ENCODE assay signal across 7 cellular contexts in genomic region chr3:16064660-16065414, GRCh38.
DNase-seq lines count a peak whose midpoint lies in the region; ATAC-seq lines count a peak whose summit lies in the region.

No MANE protein-coding gene starts in this region.

- no peak overlapping the region for H3K4me3 ChIP-seq in Jurkat, Clone E6-1 (ENCODE audit: low read length)

- ATAC-seq in HG02981 (IDR thresholded peaks at IDR 0.05; ENCODE audit: unreplicated experiment): no peak
- ATAC-seq in GM21737 (IDR thresholded peaks at IDR 0.05; ENCODE audit: unreplicated experiment): no peak

- DNase-seq in Jurkat, Clone E6-1 (ENCODE audit: low read depth, low spot score): peak; percentile 9
- peak in 49 of 58 donors; percentile 4 to 90 (median 61) for DNase-seq in anterior cingulate cortex (lab: John Stamatoyannopoulos, UW)
- DNase-seq in hippocampal formation (lab: John Stamatoyannopoulos, UW): peak; percentile 76 to 84
- DNase-seq in stromal cell of bone marrow (ENCODE audit: low read depth): peak; percentile 91
- no peak for DNase-seq in NOMO-1 treated with dmso at 0.1 percent for 144 hours (lab: John Stamatoyannopoulos, UW; ENCODE audit: unreplicated experiment)
